Comparison of ENCODE assay signal across 1 cellular context in the genomic region with DNA sequence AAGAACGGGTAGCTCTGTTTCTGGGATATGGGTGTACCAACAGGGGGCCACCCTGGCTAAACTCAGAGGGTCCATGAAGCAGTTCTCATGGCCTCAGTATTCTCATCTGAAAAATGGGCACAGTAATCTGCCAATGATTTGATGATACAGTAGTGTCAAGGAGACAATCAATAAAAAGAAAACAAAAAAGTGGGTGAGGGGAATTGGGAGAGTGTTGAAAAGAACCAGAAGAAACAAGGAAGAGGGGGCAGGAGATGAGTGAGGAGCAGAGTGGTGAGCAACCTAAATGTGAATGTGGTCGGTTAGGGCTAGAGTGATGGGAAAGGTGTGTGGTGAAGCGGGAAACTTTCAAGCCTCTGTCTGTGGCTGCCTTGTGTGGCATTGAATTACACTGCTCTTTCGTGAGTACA.
A peak's percentile ranks its signal among the peaks of the same experiment; 100 is the strongest.
TF ChIP-seq lines count a peak whose summit lies in the region.

No MANE protein-coding gene starts in this region.

TF ChIP-seq in GM12878, 131 proteins besides CTCF, POLR2A, EP300 and RAD21:
- peak; percentile 77 for TF ChIP-seq NBN (IDR thresholded peaks at IDR 0.05)
- TF ChIP-seq YY1 (IDR thresholded peaks at IDR 0.05; ENCODE audit: low read depth, low read length): no peak
- no peak for TF ChIP-seq IKZF1 (conservative IDR thresholded peaks at IDR 0.05)
- 0 out of 2 replicates have a peak, but pooled peaks have one; percentile 46 for TF ChIP-seq SIN3A (IDR thresholded peaks at IDR 0.05; ENCODE audit: low read depth, low read length)
- TF ChIP-seq RUNX3 (IDR thresholded peaks at IDR 0.05; ENCODE audit: low read length): peak; percentile 78
- TF ChIP-seq IRF4 (IDR thresholded peaks at IDR 0.05; ENCODE audit: low read depth, low read length): 0 out of 2 replicates have a peak, but pooled peaks have one; percentile 30
- TF ChIP-seq MXI1 (IDR thresholded peaks at IDR 0.05; ENCODE audit: low read depth, low read length): peak; percentile 16; the same call in 1 of the 2 replicates
- 0 out of 2 replicates have a peak, but pooled peaks have one; percentile 19 for TF ChIP-seq BMI1 (IDR thresholded peaks at IDR 0.05; ENCODE audit: borderline replicate concordance)
- TF ChIP-seq NR2F1 (conservative IDR thresholded peaks at IDR 0.05): no peak
- TF ChIP-seq POLR2AphosphoS5 (IDR thresholded peaks at IDR 0.05; ENCODE audit: low read length): peak; percentile 76
- TF ChIP-seq HDGF (IDR thresholded peaks at IDR 0.05): 0 out of 2 replicates have a peak, but pooled peaks have one; percentile 70
- TF ChIP-seq MYC (IDR thresholded peaks at IDR 0.05; ENCODE audit: insufficient read depth, insufficient read length, insufficient replicate concordance, low read length, severe bottlenecking): no peak
- peak; percentile 86 for TF ChIP-seq ZNF217 (IDR thresholded peaks at IDR 0.05)
- TF ChIP-seq IKZF2 (IDR thresholded peaks at IDR 0.05): peak in 1 of 2 experiments; percentile 35; a peak in 1 of 4 replicates
- TF ChIP-seq, protein P1, sequence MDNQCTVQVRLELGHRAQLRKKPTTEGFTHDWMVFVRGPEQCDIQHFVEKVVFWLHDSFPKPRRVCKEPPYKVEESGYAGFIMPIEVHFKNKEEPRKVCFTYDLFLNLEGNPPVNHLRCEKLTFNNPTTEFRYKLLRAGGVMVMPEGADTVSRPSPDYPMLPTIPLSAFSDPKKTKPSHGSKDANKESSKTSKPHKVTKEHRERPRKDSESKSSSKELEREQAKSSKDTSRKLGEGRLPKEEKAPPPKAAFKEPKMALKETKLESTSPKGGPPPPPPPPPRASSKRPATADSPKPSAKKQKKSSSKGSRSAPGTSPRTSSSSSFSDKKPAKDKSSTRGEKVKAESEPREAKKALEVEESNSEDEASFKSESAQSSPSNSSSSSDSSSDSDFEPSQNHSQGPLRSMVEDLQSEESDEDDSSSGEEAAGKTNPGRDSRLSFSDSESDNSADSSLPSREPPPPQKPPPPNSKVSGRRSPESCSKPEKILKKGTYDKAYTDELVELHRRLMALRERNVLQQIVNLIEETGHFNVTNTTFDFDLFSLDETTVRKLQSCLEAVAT (IDR thresholded peaks at IDR 0.05): peak; percentile 90
- TF ChIP-seq, protein P2, sequence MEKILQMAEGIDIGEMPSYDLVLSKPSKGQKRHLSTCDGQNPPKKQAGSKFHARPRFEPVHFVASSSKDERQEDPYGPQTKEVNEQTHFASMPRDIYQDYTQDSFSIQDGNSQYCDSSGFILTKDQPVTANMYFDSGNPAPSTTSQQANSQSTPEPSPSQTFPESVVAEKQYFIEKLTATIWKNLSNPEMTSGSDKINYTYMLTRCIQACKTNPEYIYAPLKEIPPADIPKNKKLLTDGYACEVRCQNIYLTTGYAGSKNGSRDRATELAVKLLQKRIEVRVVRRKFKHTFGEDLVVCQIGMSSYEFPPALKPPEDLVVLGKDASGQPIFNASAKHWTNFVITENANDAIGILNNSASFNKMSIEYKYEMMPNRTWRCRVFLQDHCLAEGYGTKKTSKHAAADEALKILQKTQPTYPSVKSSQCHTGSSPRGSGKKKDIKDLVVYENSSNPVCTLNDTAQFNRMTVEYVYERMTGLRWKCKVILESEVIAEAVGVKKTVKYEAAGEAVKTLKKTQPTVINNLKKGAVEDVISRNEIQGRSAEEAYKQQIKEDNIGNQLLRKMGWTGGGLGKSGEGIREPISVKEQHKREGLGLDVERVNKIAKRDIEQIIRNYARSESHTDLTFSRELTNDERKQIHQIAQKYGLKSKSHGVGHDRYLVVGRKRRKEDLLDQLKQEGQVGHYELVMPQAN (conservative IDR thresholded peaks at IDR 0.05): peak; percentile 44; the same call in 1 of the 2 replicates
- TF ChIP-seq EED (IDR thresholded peaks at IDR 0.05; ENCODE audit: low read depth): 0 out of 2 replicates have a peak, but pooled peaks have one; percentile 12
- TF ChIP-seq ATF7 (IDR thresholded peaks at IDR 0.05; ENCODE audit: low read depth): peak; percentile 40; the same call in 1 of the 2 replicates
- no peak for TF ChIP-seq JUNB (IDR thresholded peaks at IDR 0.05)
- no peak for TF ChIP-seq SREBF1 (IDR thresholded peaks at IDR 0.05; ENCODE audit: low read length)
- peak; percentile 26; the same call in 1 of the 2 replicates for TF ChIP-seq TAF1 (IDR thresholded peaks at IDR 0.05; ENCODE audit: borderline replicate concordance, low read depth, low read length)
- TF ChIP-seq SMARCA5 (IDR thresholded peaks at IDR 0.05): peak; percentile 74
- TF ChIP-seq SMAD1 (IDR thresholded peaks at IDR 0.05; ENCODE audit: low read depth, partially characterized antibody): peak; percentile 82
